ENCODE assay signal across 23 cellular contexts in the genomic region with DNA sequence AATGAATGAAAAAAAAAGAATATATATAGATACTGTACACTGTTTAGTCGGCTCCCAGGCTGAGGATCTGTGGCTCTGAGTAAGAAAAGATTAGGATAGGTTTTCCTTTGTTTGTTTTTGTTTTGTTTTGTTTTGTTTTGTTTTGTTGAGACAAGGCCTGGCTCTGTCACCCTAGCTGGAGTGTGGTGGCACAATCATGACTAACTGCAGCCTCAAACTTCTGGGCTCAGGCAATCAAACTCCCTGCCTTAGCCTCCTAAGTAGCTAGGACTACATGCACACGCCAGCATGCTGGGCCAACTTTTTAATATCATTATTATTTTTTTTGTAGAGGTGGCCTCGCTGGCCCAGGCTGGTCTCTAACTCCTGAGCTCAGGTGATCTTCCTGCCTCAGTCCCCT.
"Had no signal": no experiment of that assay in that cellular context is flagged by ENCODE, and none has a peak within 500 bp of the region (broad histone marks: within the 10 kb centered on the region; RNA-seq: fewer than 3 reads in every experiment).

No MANE protein-coding gene starts in this region.

- H3K27ac Mint-ChIP-seq: dendritic cell treated with granulocyte-macrophage colony-stimulating factor and Interleukin-4, amounts not matched to agents 40 ng/mL and 50 ng/mL, for 4 days; effector memory CD8-positive, alpha-beta T cell; memory B cell; natural killer cell treated with Interleukin-12 subunit alpha and Interleukin-12 subunit beta and Interleukin-15 and Interleukin-18, amount 100 ng/mL, for 72 hours; stimulated activated naive B cell treated with anti-CD40 and anti-IgM and Interleukin-4, amounts not matched to agents 10 μg/mL and 1 μg/mL and 100 μg/mL, for 72 hours; stimulated activated naive CD8-positive, alpha-beta T cell treated with anti-CD3 and anti-CD28 coated beads, Interleukin-15, amount 100 ng/mL, for 72 hours had no signal

- ATAC-seq: effector memory CD8-positive, alpha-beta T cell; gastroesophageal sphincter; left cardiac atrium; lower lobe of right lung; natural killer cell treated with Interleukin-12 subunit alpha and Interleukin-12 subunit beta and Interleukin-15 and Interleukin-18, amount 100 ng/mL, for 72 hours; stimulated activated naive B cell treated with anti-CD40 and anti-IgM and Interleukin-4, amounts not matched to agents 10 μg/mL and 1 μg/mL and 100 μg/mL, for 72 hours; stimulated activated naive CD8-positive, alpha-beta T cell treated with anti-CD3 and anti-CD28 coated beads, Interleukin-15, amount 100 ng/mL, for 72 hours; upper lobe of right lung had no signal

- H3K27me3 ChIP-seq: esophagus squamous epithelium, gastroesophageal sphincter, neutrophil, sigmoid colon, testis, tibial nerve, upper lobe of right lung had no signal

- H3K27ac ChIP-seq: esophagus squamous epithelium, gastroesophageal sphincter, left ventricle myocardium inferior, lower lobe of right lung, neutrophil, sigmoid colon, skin epidermis, testis, tibial nerve, upper lobe of right lung had no signal

- H3K4me3 Mint-ChIP-seq: dendritic cell treated with granulocyte-macrophage colony-stimulating factor and Interleukin-4, amounts not matched to agents 40 ng/mL and 50 ng/mL, for 4 days; effector memory CD8-positive, alpha-beta T cell; memory B cell; natural killer cell treated with Interleukin-12 subunit alpha and Interleukin-12 subunit beta and Interleukin-15 and Interleukin-18, amount 100 ng/mL, for 72 hours; stimulated activated naive B cell treated with anti-CD40 and anti-IgM and Interleukin-4, amounts not matched to agents 10 μg/mL and 1 μg/mL and 100 μg/mL, for 72 hours; stimulated activated naive CD8-positive, alpha-beta T cell treated with anti-CD3 and anti-CD28 coated beads, Interleukin-15, amount 100 ng/mL, for 72 hours had no signal

- H3K9me3 ChIP-seq: esophagus squamous epithelium, gastroesophageal sphincter, left ventricle myocardium inferior, lower lobe of right lung, neutrophil, sigmoid colon, testis, tibial nerve, upper lobe of right lung had no signal

- H3K4me1 Mint-ChIP-seq: memory B cell; stimulated activated naive B cell treated with anti-CD40 and anti-IgM and Interleukin-4, amounts not matched to agents 10 μg/mL and 1 μg/mL and 100 μg/mL, for 72 hours; stimulated activated naive CD8-positive, alpha-beta T cell treated with anti-CD3 and anti-CD28 coated beads, Interleukin-15, amount 100 ng/mL, for 72 hours had no signal

- H3K36me3 Mint-ChIP-seq: memory B cell; natural killer cell treated with Interleukin-12 subunit alpha and Interleukin-12 subunit beta and Interleukin-15 and Interleukin-18, amount 100 ng/mL, for 72 hours; stimulated activated naive B cell treated with anti-CD40 and anti-IgM and Interleukin-4, amounts not matched to agents 10 μg/mL and 1 μg/mL and 100 μg/mL, for 72 hours had no signal

- H3K4me3 ChIP-seq: esophagus squamous epithelium, gastroesophageal sphincter, left ventricle myocardium inferior, lower lobe of right lung, sigmoid colon, skin epidermis, testis, tibial nerve, upper lobe of right lung had no signal

- H3K27me3 Mint-ChIP-seq: dendritic cell treated with granulocyte-macrophage colony-stimulating factor and Interleukin-4, amounts not matched to agents 40 ng/mL and 50 ng/mL, for 4 days; memory B cell; natural killer cell treated with Interleukin-12 subunit alpha and Interleukin-12 subunit beta and Interleukin-15 and Interleukin-18, amount 100 ng/mL, for 72 hours; stimulated activated naive CD8-positive, alpha-beta T cell treated with anti-CD3 and anti-CD28 coated beads, Interleukin-15, amount 100 ng/mL, for 72 hours had no signal

- H3K9me3 Mint-ChIP-seq: dendritic cell treated with granulocyte-macrophage colony-stimulating factor and Interleukin-4, amounts not matched to agents 40 ng/mL and 50 ng/mL, for 4 days; effector memory CD8-positive, alpha-beta T cell; memory B cell; stimulated activated naive B cell treated with anti-CD40 and anti-IgM and Interleukin-4, amounts not matched to agents 10 μg/mL and 1 μg/mL and 100 μg/mL, for 72 hours; stimulated activated naive CD8-positive, alpha-beta T cell treated with anti-CD3 and anti-CD28 coated beads, Interleukin-15, amount 100 ng/mL, for 72 hours had no signal

- H3K36me3 ChIP-seq: esophagus squamous epithelium, gastroesophageal sphincter, left ventricle myocardium inferior, lower lobe of right lung, neutrophil, sigmoid colon, tibial nerve, upper lobe of right lung had no signal

- H3K4me1 ChIP-seq: esophagus squamous epithelium, gastroesophageal sphincter, left ventricle myocardium inferior, lower lobe of right lung, sigmoid colon, testis, tibial nerve, upper lobe of right lung had no signal

- DNase-seq: effector memory CD8-positive, alpha-beta T cell; esophagus squamous epithelium; foreskin fibroblast; glutamatergic neuron; kidney; left cardiac atrium; left ventricle myocardium inferior; lower lobe of right lung; midbrain; sigmoid colon; stimulated activated CD4-positive, alpha-beta T cell treated with anti-CD3 and anti-CD28 coated beads, Interleukin-2, amount 100 ng/mL, for 24 hours; stimulated activated CD4-positive, alpha-beta T cell treated with anti-CD3 and anti-CD28 coated beads, Interleukin-4, amount 100 ng/mL, for 4 hours; stimulated activated naive B cell treated with anti-CD40 and anti-IgM and Interleukin-4, amounts not matched to agents 10 μg/mL and 1 μg/mL and 100 μg/mL, for 72 hours; stimulated activated naive CD8-positive, alpha-beta T cell treated with anti-CD3 and anti-CD28 coated beads, Interleukin-15, amount 100 ng/mL, for 72 hours; testis; upper lobe of right lung had no signal
